9 cellular contexts compared by ENCODE assay signal in genomic region chr16:5633845-5634440, GRCh38.
DNase-seq lines count a peak whose midpoint lies in the region; ATAC-seq and TF ChIP-seq lines count a peak whose summit lies in the region.
"Had no signal": no experiment of that assay in that cellular context is flagged by ENCODE, and none has a peak within 500 bp of the region (broad histone marks: within the 10 kb centered on the region; RNA-seq: fewer than 3 reads in every experiment).

No MANE protein-coding gene starts in this region.

- intact Hi-C loops in lower lobe of right lung (cut with DNase I) (no loop called here), ascending aorta (cut with DNase I) (no loop called here)

- in situ Hi-C loops in G401 (cut with HindIII; ENCODE audit: low sequenced_read_pairs) (no loop called here), KBM-7 (cut with MboI; ENCODE audit: low pct_unique_long_range_greater_than_20kb, low sequenced_read_pairs) (no loop called here)

- peaks cover 4 to 11% of the 10 kb centered on the region in 2 donors for H3K9me3 Mint-ChIP-seq in stimulated activated naive CD8-positive, alpha-beta T cell treated with anti-CD3 and anti-CD28 coated beads, Interleukin-15, amount 100 ng/mL, for 72 hours
- H3K9me3 Mint-ChIP-seq: memory B cell had no signal

- no peaks in the 10 kb centered on the region for H3K27me3 ChIP-seq in WERI-Rb-1 (ENCODE audit: insufficient read depth, low read depth, severe bottlenecking)
- peaks cover 8% of the 10 kb centered on the region for H3K27me3 ChIP-seq in lower lobe of right lung (ENCODE audit: low read depth)
- H3K27me3 ChIP-seq in ascending aorta, result no peaks in the 10 kb centered on the region

- no peaks in the 10 kb centered on the region for H3K9me3 ChIP-seq in WERI-Rb-1 (ENCODE audit: severe bottlenecking)
- no peaks in the 10 kb centered on the region for H3K9me3 ChIP-seq in lower lobe of right lung
- no peaks in the 10 kb centered on the region for H3K9me3 ChIP-seq in ascending aorta

- H3K4me1 Mint-ChIP-seq in stimulated activated naive CD8-positive, alpha-beta T cell treated with anti-CD3 and anti-CD28 coated beads, Interleukin-15, amount 100 ng/mL, for 72 hours, result no peaks in the 10 kb centered on the region
- H3K4me1 Mint-ChIP-seq: memory B cell had no signal

- peak; percentile 42 for DNase-seq in G401 (ENCODE audit: low spot score)
- peak; percentile 29 for DNase-seq in KBM-7
- DNase-seq in WERI-Rb-1, result no peak
- DNase-seq in lower lobe of right lung, result no peak
- no peak for DNase-seq in stimulated activated naive CD8-positive, alpha-beta T cell treated with anti-CD3 and anti-CD28 coated beads, Interleukin-15, amount 100 ng/mL, for 72 hours
- no peak for DNase-seq in T1000 (lab: John Stamatoyannopoulos, UW)
- DNase-seq in ascending aorta (ENCODE audit: low spot score in 2 of 2), result no peak

- no peak overlapping the region for H3K27ac Mint-ChIP-seq in stimulated activated naive CD8-positive, alpha-beta T cell treated with anti-CD3 and anti-CD28 coated beads, Interleukin-15, amount 100 ng/mL, for 72 hours
- H3K27ac Mint-ChIP-seq: memory B cell had no signal

- TF ChIP-seq CTCF in WERI-Rb-1 (IDR thresholded peaks at IDR 0.05; ENCODE audit: low read depth, low read length), result peak; percentile 73
- peak; percentile 40 for TF ChIP-seq CTCF in lower lobe of right lung (IDR thresholded peaks at IDR 0.05)
- no peak for TF ChIP-seq CTCF in ascending aorta (IDR thresholded peaks at IDR 0.05)

- H3K4me1 ChIP-seq in lower lobe of right lung (no peaks in the 10 kb centered on the region), ascending aorta (no peaks in the 10 kb centered on the region)

- H3K36me3 ChIP-seq in WERI-Rb-1 (no peaks in the 10 kb centered on the region), lower lobe of right lung (no peaks in the 10 kb centered on the region), ascending aorta (no peaks in the 10 kb centered on the region)

- H3K4me3 ChIP-seq in WERI-Rb-1 (ENCODE audit: low read depth, low read length) (no peak overlapping the region), lower lobe of right lung (no peak overlapping the region), ascending aorta (no peak overlapping the region)

- H3K27ac ChIP-seq in WERI-Rb-1, result no peak overlapping the region
- H3K27ac ChIP-seq in lower lobe of right lung, result no peak overlapping the region
- H3K27ac ChIP-seq in ascending aorta, result no peak overlapping the region

- no peaks in the 10 kb centered on the region for H3K27me3 Mint-ChIP-seq in stimulated activated naive CD8-positive, alpha-beta T cell treated with anti-CD3 and anti-CD28 coated beads, Interleukin-15, amount 100 ng/mL, for 72 hours
- H3K27me3 Mint-ChIP-seq: memory B cell had no signal

- no peak overlapping the region for H3K4me3 Mint-ChIP-seq in stimulated activated naive CD8-positive, alpha-beta T cell treated with anti-CD3 and anti-CD28 coated beads, Interleukin-15, amount 100 ng/mL, for 72 hours
- H3K4me3 Mint-ChIP-seq: memory B cell had no signal

- no peak for ATAC-seq in lower lobe of right lung
- ATAC-seq in stimulated activated naive CD8-positive, alpha-beta T cell treated with anti-CD3 and anti-CD28 coated beads, Interleukin-15, amount 100 ng/mL, for 72 hours, result no peak
- ATAC-seq in HG03460 (IDR thresholded peaks at IDR 0.05; ENCODE audit: unreplicated experiment), result no peak

Comparison
In these comparisons a context has a peak if more than half of its experiments do, and no peak if none do; other contexts are left out.
1. DNase-seq: peak in G401 (single experiment) and KBM-7 (single experiment); none in WERI-Rb-1 (single experiment), lower lobe of right lung (single experiment), stimulated activated naive CD8-positive, alpha-beta T cell treated with anti-CD3 and anti-CD28 coated beads, Interleukin-15, amount 100 ng/mL, for 72 hours (0 of 2), T1000 (single experiment) and ascending aorta (0 of 2).
2. CTCF ChIP-seq: peak in WERI-Rb-1 (single experiment) and lower lobe of right lung (single experiment); none in ascending aorta (0 of 3).